ENCODE assay signal across 1 cellular context in genomic region chr20:57392130-57392445, GRCh38.
A peak's percentile ranks its signal among the peaks of the same experiment; 100 is the strongest.
TF ChIP-seq lines count a peak whose summit lies in the region.

No MANE protein-coding gene starts in this region.

TF ChIP-seq in K562, 482 proteins besides CTCF, POLR2A, EP300 and RAD21:
- TF ChIP-seq ZBTB11 (CRISPR knock-in tag; IDR thresholded peaks at IDR 0.05) (0 out of 6 replicates have a peak, but pooled peaks of 1 of the 3 experiments have one; percentile 5), MAZ (CRISPR knock-in tag; conservative IDR thresholded peaks at IDR 0.05 in 1 of 2, IDR thresholded peaks at IDR 0.05 in 1 of 2) (peak in 1 of 2 experiments; percentile 10; a peak in 1 of 4 replicates), PHF20 (IDR thresholded peaks at IDR 0.05; ENCODE audit: partially characterized antibody) (no peak), KDM5B (IDR thresholded peaks at IDR 0.05; ENCODE audit: insufficient replicate concordance, low read depth, low read length) (peak; percentile 39), POLR2AphosphoS5 (IDR thresholded peaks at IDR 0.05; ENCODE audit: control insufficient read depth, insufficient read depth, low read depth, low read length) (peak; percentile 23; the same call in 1 of the 2 replicates), ELF4 (CRISPR knock-in tag; IDR thresholded peaks at IDR 0.05) (no peak)
